In the genomic region with DNA sequence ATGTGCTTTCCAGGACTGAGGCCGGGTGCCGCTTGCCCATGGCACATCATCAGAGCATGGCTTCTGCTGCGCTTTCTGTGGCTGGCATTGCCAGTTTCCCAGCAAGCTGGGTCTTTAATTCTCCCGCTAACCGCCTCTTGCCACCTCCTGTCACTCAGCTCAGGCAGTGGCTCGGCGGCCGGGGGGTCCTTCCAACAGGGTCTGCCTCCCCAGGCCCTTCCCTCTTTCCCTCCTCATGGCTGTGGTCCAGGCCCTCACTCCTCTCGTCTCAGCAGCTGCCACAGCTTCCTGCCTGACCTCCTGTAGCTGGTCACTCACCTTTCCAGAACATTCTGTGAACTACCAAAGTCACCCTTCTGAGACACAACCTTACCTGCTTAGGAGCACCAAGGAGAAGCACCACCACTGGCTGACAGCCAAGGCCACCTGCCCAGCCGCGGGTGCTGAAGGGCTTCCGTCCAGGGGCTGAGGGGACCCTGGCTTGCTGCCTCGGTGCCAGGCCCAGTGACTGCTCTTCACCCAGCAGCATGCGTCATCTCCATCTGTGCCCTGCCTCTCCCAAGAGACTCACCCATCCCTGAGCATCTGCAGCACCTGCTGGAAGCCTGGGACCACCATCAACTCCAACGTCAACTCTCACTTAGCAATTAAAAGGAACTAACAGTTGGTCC, we compare ENCODE assay signal across 28 cellular contexts.
"Had no signal": no experiment of that assay in that cellular context is flagged by ENCODE, and none has a peak within 500 bp of the region (broad histone marks: within the 10 kb centered on the region; RNA-seq: fewer than 3 reads in every experiment).

No MANE protein-coding gene starts in this region.

- H2AFZ ChIP-seq: hepatocyte had no signal

- DNase-seq: activated CD4-positive, alpha-beta T cell treated with anti-CD3 and anti-CD28 coated beads for 36 hours; activated CD4-positive, alpha-beta T cell treated with anti-CD3 and anti-CD28 coated beads, Interleukin-2, amount 50 U/mL, for 48 hours; activated CD4-positive, CD25-positive, alpha-beta regulatory T cell; activated CD8-positive, alpha-beta memory T cell treated with anti-CD3 and anti-CD28 coated beads for 24 hours; activated CD8-positive, alpha-beta memory T cell treated with anti-CD3 and anti-CD28 coated beads, Interleukin-2, amount 50 U/mL, for 4 hours; activated T-cell treated with anti-CD3 and anti-CD28 coated beads, Interleukin-2, amount 50 U/mL, for 4 hours; aorta; body of pancreas; dermis blood vessel endothelial cell; effector memory CD4-positive, alpha-beta T cell; left cardiac atrium; mesenchymal stem cell; mucosa of descending colon; right lobe of liver; stimulated activated CD4-positive, alpha-beta T cell treated with anti-CD3 and anti-CD28 coated beads, Interleukin-2, amount 100 ng/mL, for 48 hours; stimulated activated naive CD4-positive, alpha-beta T cell treated with Interleukin-2 at 50 U/mL for 16 hours; T-cell; transverse colon had no signal

- H3K9me3 ChIP-seq: body of pancreas, gastroesophageal sphincter, mucosa of descending colon, neutrophil, right lobe of liver, transverse colon had no signal

- FAIRE-seq: colon, endothelial cell of umbilical vein, keratinocyte had no signal

- H3K9me3 Mint-ChIP-seq: activated T-cell treated with anti-CD3 and anti-CD28 coated beads, Interleukin-2, amount 50 U/mL, for 4 hours; natural killer cell treated with Interleukin-12 subunit alpha and Interleukin-12 subunit beta and Interleukin-15 and Interleukin-18, amount 100 ng/mL, for 72 hours; T-helper 2 cell treated with Interferon-gamma antibody and Interleukin-4, amounts not matched to agents 5 μg/mL and 100 μg/mL, for 36 hours had no signal

- ATAC-seq: activated CD4-positive, alpha-beta T cell treated with anti-CD3 and anti-CD28 coated beads for 36 hours; activated T-cell treated with anti-CD3 and anti-CD28 coated beads, Interleukin-2, amount 50 U/mL, for 4 hours; body of pancreas; left cardiac atrium; mucosa of descending colon; T-cell had no signal

- H3K27me3 ChIP-seq: body of pancreas, gastroesophageal sphincter, hepatocyte, right lobe of liver, transverse colon had no signal

- H3K27ac Mint-ChIP-seq: activated CD4-positive, alpha-beta T cell treated with anti-CD3 and anti-CD28 coated beads for 36 hours; activated naive CD8-positive, alpha-beta T cell; activated T-helper 2 cell treated with anti-CD3 and anti-CD28 coated beads, Interferon-gamma antibody, Interleukin-2, Interleukin-4, amounts not matched to agents 10 μg/mL and 5 μg/mL and 100 μg/mL, durations not matched to agents 14 hours and 24 hours and 36 hours; natural killer cell treated with Interleukin-12 subunit alpha and Interleukin-12 subunit beta and Interleukin-15 and Interleukin-18, amount 100 ng/mL, for 72 hours; T-cell; T-helper 2 cell treated with Interferon-gamma antibody and Interleukin-4, amounts not matched to agents 5 μg/mL and 100 μg/mL, for 36 hours had no signal

- H3K4me1 ChIP-seq: gastroesophageal sphincter, right lobe of liver, transverse colon had no signal

- H3K36me3 Mint-ChIP-seq: activated naive CD8-positive, alpha-beta T cell; natural killer cell treated with Interleukin-12 subunit alpha and Interleukin-12 subunit beta and Interleukin-15 and Interleukin-18, amount 100 ng/mL, for 72 hours had no signal

- H3K79me2 ChIP-seq: hepatocyte had no signal

- H3K4me3 Mint-ChIP-seq: activated CD4-positive, alpha-beta T cell treated with anti-CD3 and anti-CD28 coated beads for 36 hours; activated naive CD8-positive, alpha-beta T cell; activated T-cell treated with anti-CD3 and anti-CD28 coated beads, Interleukin-2, amount 50 U/mL, for 4 hours; natural killer cell treated with Interleukin-12 subunit alpha and Interleukin-12 subunit beta and Interleukin-15 and Interleukin-18, amount 100 ng/mL, for 72 hours; T-cell; T-helper 2 cell treated with Interferon-gamma antibody and Interleukin-4, amounts not matched to agents 5 μg/mL and 100 μg/mL, for 36 hours had no signal

- H3K4me2 ChIP-seq: hepatocyte had no signal

- H3K4me3 ChIP-seq: body of pancreas, gastroesophageal sphincter, hepatocyte, mucosa of descending colon, right lobe of liver, transverse colon had no signal

- H3K36me3 ChIP-seq: right lobe of liver, transverse colon had no signal

- H3K27me3 Mint-ChIP-seq: activated naive CD8-positive, alpha-beta T cell; natural killer cell treated with Interleukin-12 subunit alpha and Interleukin-12 subunit beta and Interleukin-15 and Interleukin-18, amount 100 ng/mL, for 72 hours had no signal

- H3K27ac ChIP-seq: gastroesophageal sphincter, hepatocyte, neutrophil, right lobe of liver, transverse colon had no signal
